Comparison of ENCODE assay signal across 1 cellular context in the genomic region with DNA sequence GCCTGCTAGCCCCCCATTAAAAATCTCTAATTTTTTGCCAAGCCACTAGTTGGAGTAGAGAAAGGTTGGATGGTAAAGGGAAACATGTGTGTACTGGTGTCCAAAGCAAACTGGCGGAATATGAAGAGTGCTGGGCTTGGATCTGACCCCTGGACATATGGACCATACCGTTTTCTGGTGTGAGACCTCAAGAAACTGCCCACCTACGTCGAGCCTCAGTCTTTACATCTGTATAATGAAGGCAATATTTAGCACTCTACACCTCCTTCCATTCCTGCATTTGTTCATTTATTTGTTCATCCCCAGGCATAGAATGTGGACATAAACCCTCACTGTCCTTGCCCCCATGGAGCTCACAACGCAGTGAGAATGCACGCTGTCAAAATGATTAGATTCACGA.
TF ChIP-seq lines count a peak whose summit lies in the region.

No MANE protein-coding gene starts in this region.

TF ChIP-seq in HCT116, 20 proteins besides CTCF, POLR2A, EP300 and RAD21 (continued from another document):
- TF ChIP-seq REST (IDR thresholded peaks at IDR 0.05; ENCODE audit: low read depth) (no peak), POLR2AphosphoS5 (IDR thresholded peaks at IDR 0.05; ENCODE audit: low read depth, low read length) (no peak), ELF1 (IDR thresholded peaks at IDR 0.05; ENCODE audit: borderline replicate concordance, low read depth) (no peak), SP1 (IDR thresholded peaks at IDR 0.05; ENCODE audit: low read depth) (no peak)
